In the genomic region with DNA sequence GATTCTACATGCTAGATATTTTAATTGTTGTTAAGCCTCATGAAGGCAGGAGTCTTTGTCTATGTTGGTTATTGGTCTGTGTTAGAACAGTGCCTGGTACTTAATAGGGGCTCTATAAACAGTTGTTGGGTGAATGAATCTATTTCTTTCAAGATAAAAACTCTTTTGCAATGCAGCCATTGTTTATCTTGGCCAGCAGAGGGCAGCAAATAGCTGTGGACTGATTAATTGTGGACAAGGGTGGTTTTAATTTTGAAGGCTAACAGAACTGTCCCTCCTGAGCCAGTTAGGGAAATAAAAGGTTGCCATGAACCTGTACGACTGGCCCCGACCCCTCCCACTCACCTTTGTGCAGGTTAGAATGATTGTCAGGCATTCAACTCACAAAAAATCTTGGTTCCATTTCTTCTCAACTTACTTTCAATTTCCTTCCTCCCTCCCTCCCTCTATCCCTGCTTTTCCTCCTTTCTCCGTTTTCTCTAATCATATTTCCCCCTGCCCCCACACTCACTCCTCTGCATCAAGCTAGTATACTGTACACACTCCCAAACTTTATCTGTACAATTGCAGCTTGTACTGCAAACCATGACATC, we compare ENCODE assay signal across 8 cellular contexts.
DNase-seq lines count a peak whose midpoint lies in the region; ATAC-seq and TF ChIP-seq lines count a peak whose summit lies in the region.

No MANE protein-coding gene starts in this region.

- peaks cover 6 to 8% (median 7%) of the 10 kb centered on the region in 3 donors for H3K4me1 Mint-ChIP-seq in CD8-positive, alpha-beta memory T cell
- peaks cover 21% of the 10 kb centered on the region for H3K4me1 Mint-ChIP-seq in osteocyte (ENCODE audit: unreplicated experiment)

- no peaks in the 10 kb centered on the region for H3K9me3 Mint-ChIP-seq in CD8-positive, alpha-beta memory T cell
- no peaks in the 10 kb centered on the region for H3K9me3 Mint-ChIP-seq in osteocyte (ENCODE audit: unreplicated experiment)

- H3K27ac Mint-ChIP-seq in CD8-positive, alpha-beta memory T cell = no peak overlapping the region
- no peak overlapping the region for H3K27ac Mint-ChIP-seq in osteocyte (ENCODE audit: unreplicated experiment)

- intact Hi-C loops in aorta (cut with DNase I) = loop anchor here (2.0 to 5.0 kb wide), 3 partner anchors 204 to 326 kb away; no protein-coding TSS in a partner anchor

- H3K4me3 Mint-ChIP-seq in CD8-positive, alpha-beta memory T cell = peak overlapping the region in 6 of 7 donors; percentile 12 to 75 (median 52)
- no peak overlapping the region for H3K4me3 Mint-ChIP-seq in osteocyte (ENCODE audit: unreplicated experiment)

- H3K27ac ChIP-seq in CD8-positive, alpha-beta memory T cell (ENCODE audit: low read depth, low read length) = no peak overlapping the region
- no peak overlapping the region for H3K27ac ChIP-seq in aorta (ENCODE audit: low read depth in 1 of 2, low read length in 2 of 2)

- no peaks in the 10 kb centered on the region for H3K4me1 ChIP-seq in CD8-positive, alpha-beta memory T cell (ENCODE audit: insufficient read depth, low read length)
- no peaks in the 10 kb centered on the region for H3K4me1 ChIP-seq in aorta (ENCODE audit: control insufficient read depth in 1 of 2, insufficient read depth in 2 of 2, low read length in 2 of 2)

- POLR2A ChIA-PET in CD8-positive, alpha-beta memory T cell (lab: Charles Lee) = no interaction called here

- H3K27me3 Mint-ChIP-seq in CD8-positive, alpha-beta memory T cell = peaks cover 0 to 1% of the 10 kb centered on the region in 2 donors
- H3K27me3 Mint-ChIP-seq in osteocyte (ENCODE audit: unreplicated experiment) = no peaks in the 10 kb centered on the region

- H3K4me3 ChIP-seq in CD8-positive, alpha-beta memory T cell (ENCODE audit: low read length) = no peak overlapping the region
- no peak overlapping the region for H3K4me3 ChIP-seq in foreskin fibroblast (ENCODE audit: low read depth in 1 of 2, low read length in 2 of 2)
- peak overlapping the region in 1 of 2 donors; percentile 17 for H3K4me3 ChIP-seq in aorta (ENCODE audit: low read length in 2 of 2)

- peak; percentile 44 for ATAC-seq in HG02759 (IDR thresholded peaks at IDR 0.05; ENCODE audit: unreplicated experiment)
- ATAC-seq in aorta (ENCODE audit: low FRiP score) = peak; percentile 51
- ATAC-seq in GM19035 (IDR thresholded peaks at IDR 0.05; ENCODE audit: unreplicated experiment) = no peak

- 0% methylated on average over 3 of the region's 3 CpGs for WGBS in aorta, 2 donors

- H3K27me3 ChIP-seq in CD8-positive, alpha-beta memory T cell (ENCODE audit: insufficient read depth, low read length, poor library complexity, severe bottlenecking) = peaks cover 3% of the 10 kb centered on the region
- no peaks in the 10 kb centered on the region for H3K27me3 ChIP-seq in aorta (ENCODE audit: control insufficient read depth in 1 of 2, insufficient read depth in 2 of 2, low read length in 1 of 2)

- peak; percentile 78 for TF ChIP-seq CTCF in foreskin fibroblast (IDR thresholded peaks at IDR 0.05; ENCODE audit: low read depth, low read length)
- TF ChIP-seq CTCF in osteocyte (IDR thresholded peaks at IDR 0.05) = peak; percentile 87

- H3K9me3 ChIP-seq in CD8-positive, alpha-beta memory T cell (ENCODE audit: low read length) = no peaks in the 10 kb centered on the region
- no peaks in the 10 kb centered on the region for H3K9me3 ChIP-seq in aorta (ENCODE audit: control insufficient read depth, low read length)

- CTCF ChIA-PET in CD8-positive, alpha-beta memory T cell (lab: Charles Lee) = interaction anchor here (1.0 to 1.5 kb wide), 8 partner anchors 9 to 81 kb away, joined by 3 to 7 read pairs (median 3); no protein-coding TSS in a partner anchor

- no peaks in the 10 kb centered on the region for H3K36me3 Mint-ChIP-seq in CD8-positive, alpha-beta memory T cell
- peaks cover 8% of the 10 kb centered on the region for H3K36me3 Mint-ChIP-seq in osteocyte (ENCODE audit: unreplicated experiment)

- DNase-seq in CD8-positive, alpha-beta memory T cell = peak in 3 of 5 donors; percentile 8 to 63 (median 30)
- DNase-seq in NCI-H82 treated with DMSO at 0.1 percent for 48 hours (lab: John Stamatoyannopoulos, UW; ENCODE audit: unreplicated experiment) = peak; percentile 31
- peak; percentile 27 for DNase-seq in activated T-cell treated with anti-CD3 and anti-CD28 coated beads for 4 hours
- peak; percentile 39 to 81 for DNase-seq in foreskin fibroblast
- DNase-seq in osteocyte (ENCODE audit: extremely low spot score, unreplicated experiment) = no peak
- DNase-seq in aorta = no peak

- no peaks in the 10 kb centered on the region for H3K36me3 ChIP-seq in CD8-positive, alpha-beta memory T cell (ENCODE audit: insufficient read depth, low read length)
- H3K36me3 ChIP-seq in aorta (ENCODE audit: control insufficient read depth in 1 of 2, insufficient read depth in 2 of 2, low read length in 1 of 2) = no peaks in the 10 kb centered on the region

Comparison
In these comparisons a context has a peak if more than half of its experiments do, and no peak if none do; other contexts are left out.
1. DNase-seq: peak in CD8-positive, alpha-beta memory T cell (3 of 5), NCI-H82 treated with DMSO at 0.1 percent for 48 hours (single experiment), activated T-cell treated with anti-CD3 and anti-CD28 coated beads for 4 hours (single experiment) and foreskin fibroblast (2 of 2); none in osteocyte (single experiment) and aorta (0 of 2).